ENCODE assay signal across 8 cellular contexts in genomic region chr5:177390363-177391300, GRCh38. TPM values are rescaled to one million over a fixed set of nuclear protein-coding genes. Genes with fewer than 3 reads are reported as not detected.
A peak's percentile ranks its signal among the peaks of the same experiment; 100 is the strongest.
DNase-seq lines count a peak whose midpoint lies in the region; ATAC-seq and TF ChIP-seq lines count a peak whose summit lies in the region.

No MANE protein-coding gene starts in this region.

- TF ChIP-seq CTCF in dorsolateral prefrontal cortex (IDR thresholded peaks at IDR 0.05 in 54 of 56, conservative IDR thresholded peaks at IDR 0.05 in 2 of 56; ENCODE audit: low read depth in 1 of 56, partially characterized antibody in 56 of 56) = peak; percentile 93 to 100 (median 99)

- H3K4me3 ChIP-seq in ACC112 (ENCODE audit: low read depth, low read length) (no peak overlapping the region), dorsolateral prefrontal cortex (no peak overlapping the region)

- no peak overlapping the region for H2AFZ ChIP-seq in ACC112 (ENCODE audit: low read length, unreplicated experiment)

- peak; percentile 59 for DNase-seq in NCI-H526 treated with DMSO at 0.1 percent for 48 hours (lab: John Stamatoyannopoulos, UW)
- DNase-seq in activated CD4-positive, alpha-beta T cell treated with anti-CD3 and anti-CD28 coated beads, Interleukin-2, amount 50 U/mL, for 24 hours (ENCODE audit: low read depth in 1 of 2, low spot score in 1 of 2) = peak; percentile 76 to 83
- peak; percentile 63 to 85 (median 82) for DNase-seq in dorsolateral prefrontal cortex
- peak; percentile 85 to 86 for DNase-seq in lung microvascular endothelial cell (ENCODE audit: low read depth in 2 of 2)
- DNase-seq in stimulated activated CD8-positive, alpha-beta memory T cell treated with anti-CD3 and anti-CD28 coated beads, Interleukin-12 subunit alpha, Interleukin-12 subunit beta, amount 100 ng/mL, for 4 hours (ENCODE audit: low read depth) = peak; percentile 67

- intact Hi-C loops in dorsolateral prefrontal cortex (cut with DNase I) = loop anchor here (1.0 to 2.0 kb wide), 4 partner anchors 64 to 111 kb away; no protein-coding TSS in a partner anchor

- no peaks in the 10 kb centered on the region for H3K79me2 ChIP-seq in ACC112 (ENCODE audit: control insufficient read depth, insufficient read depth, low read length, unreplicated experiment)

- H3K27me3 ChIP-seq in ACC112 (ENCODE audit: insufficient read depth, low read length) (0 out of 2 replicates have a peak, but pooled peaks cover 3% of the 10 kb centered on the region), dorsolateral prefrontal cortex (peaks cover 0 to 8% (median 0%) of the 10 kb centered on the region in 45 donors)

- H3K4me1 ChIP-seq in ACC112 (ENCODE audit: control insufficient read depth, insufficient read depth, low read length, unreplicated experiment) = peaks cover 19% of the 10 kb centered on the region

- peak overlapping the region; percentile 84 for H3K27ac ChIP-seq in ACC112 (ENCODE audit: low read depth, low read length)
- no peak overlapping the region for H3K27ac ChIP-seq in dorsolateral prefrontal cortex

- H3K36me3 ChIP-seq in ACC112 (ENCODE audit: insufficient read depth, low read length) = no peaks in the 10 kb centered on the region

- peak; percentile 36 for ATAC-seq in GM18861 (IDR thresholded peaks at IDR 0.05; ENCODE audit: unreplicated experiment)
- peak; percentile 50 for ATAC-seq in HG03520 (IDR thresholded peaks at IDR 0.05; ENCODE audit: unreplicated experiment)

RNA-seq across cellular contexts. Expression of gene SLC34A1, which starts 6.4 kb away (rescaled TPM):
- total RNA-seq in dorsolateral prefrontal cortex (not detected), lung microvascular endothelial cell (not detected in 2 replicates)

RNA-seq across cellular contexts. Expression of gene PFN3, which starts 9.8 kb away (rescaled TPM):
- not detected for total RNA-seq in dorsolateral prefrontal cortex
- total RNA-seq in lung microvascular endothelial cell = not detected in 2 replicates

RNA-seq across cellular contexts. Expression of gene F12, which starts 18.7 kb away (rescaled TPM):
- total RNA-seq in dorsolateral prefrontal cortex (10 to 100 TPM in 15 of 120 experiments, 1 to 10 TPM in 105; 1.8 to 14.5 (median 7.5) TPM), lung microvascular endothelial cell (0.40 and 0.44 TPM in 2 replicates)

RNA-seq across cellular contexts. Expression of gene RGS14, which starts 32.9 kb away (rescaled TPM):
- total RNA-seq in dorsolateral prefrontal cortex = 10 to 100 TPM in 117 of 120 experiments, 1 to 10 TPM in 3; 3.8 to 52.2 (median 23.9) TPM
- 2.8 and 4.4 TPM in 2 replicates for total RNA-seq in lung microvascular endothelial cell

RNA-seq across cellular contexts. Expression of gene GRK6, which starts 35.8 kb away (rescaled TPM):
- total RNA-seq in dorsolateral prefrontal cortex (10 to 100 TPM; 25.6 to 45.9 (median 34.0) TPM), lung microvascular endothelial cell (11.3 and 14.7 TPM in 2 replicates)
